9 cellular contexts compared by ENCODE assay signal in the genomic region with DNA sequence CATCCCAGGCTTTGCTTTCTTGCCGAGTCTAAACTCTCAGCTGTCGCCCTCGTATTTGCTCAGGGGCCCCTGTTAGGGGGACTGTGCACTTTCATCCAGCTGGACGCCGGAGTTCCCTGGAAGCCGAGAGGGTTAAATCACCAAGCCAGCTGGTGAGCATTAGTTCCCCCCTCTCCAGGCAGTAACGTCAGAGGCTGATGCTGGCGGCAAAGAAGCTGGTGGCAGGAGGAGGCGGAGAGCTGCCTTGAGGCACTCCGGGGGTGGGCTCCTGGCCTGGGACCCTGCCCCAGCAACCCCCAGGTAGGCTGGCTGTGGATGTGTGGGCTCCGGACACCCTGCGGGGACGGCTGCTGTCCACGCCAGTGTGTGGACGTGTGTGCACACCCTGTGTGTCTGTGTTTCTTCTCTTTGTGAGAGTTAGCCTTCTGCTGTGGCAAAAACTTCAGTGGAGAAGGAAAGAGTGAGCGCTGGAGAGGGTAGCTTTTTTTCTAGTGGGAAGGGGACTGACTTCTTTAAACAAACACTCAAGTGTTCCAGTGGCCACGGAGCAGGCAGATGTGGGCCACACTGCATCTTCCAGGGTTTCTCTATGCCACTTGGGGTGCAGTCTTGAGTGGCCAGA.
DNase-seq lines count a peak whose midpoint lies in the region; ATAC-seq and TF ChIP-seq lines count a peak whose summit lies in the region.
"Had no signal": no experiment of that assay in that cellular context is flagged by ENCODE, and none has a peak within 500 bp of the region (broad histone marks: within the 10 kb centered on the region; RNA-seq: fewer than 3 reads in every experiment).

No MANE protein-coding gene starts in this region.

- H3K27me3 ChIP-seq in WERI-Rb-1 (ENCODE audit: insufficient read depth, low read depth, severe bottlenecking) (no peaks in the 10 kb centered on the region), stomach smooth muscle (ENCODE audit: control insufficient read depth in 1 of 2, insufficient read depth in 2 of 2, low read length in 2 of 2) (no peaks in the 10 kb centered on the region)

- H3K27ac Mint-ChIP-seq in HFFc6, result peak overlapping the region; percentile 97

- H3K4me1 ChIP-seq in stomach smooth muscle (ENCODE audit: control insufficient read depth, insufficient read depth, low read length), result peaks cover 56% of the 10 kb centered on the region

- H3K4me3 Mint-ChIP-seq in HFFc6, result peak overlapping the region; percentile 84

- peaks cover 69% of the 10 kb centered on the region for H3K4me1 Mint-ChIP-seq in HFFc6 (ENCODE audit: low read depth)

- peak overlapping the region; percentile 42 for H3K4me3 ChIP-seq in WERI-Rb-1 (ENCODE audit: low read depth, low read length)
- H3K4me3 ChIP-seq in stomach smooth muscle (ENCODE audit: low read length in 2 of 2), result peak overlapping the region; percentile 74 to 77
- H3K4me3 ChIP-seq: GM12878 had no signal

- TF ChIP-seq CTCF in HFFc6 (IDR thresholded peaks at IDR 0.05) (no peak), WERI-Rb-1 (IDR thresholded peaks at IDR 0.05; ENCODE audit: low read depth, low read length) (no peak)

- H3K9me3 Mint-ChIP-seq in HFFc6, result no peaks in the 10 kb centered on the region

- peak overlapping the region; percentile 63 to 80 for H3K9ac ChIP-seq in stomach smooth muscle (ENCODE audit: low read length in 2 of 2)

- DNase-seq in HFFc6 (peak; percentile 70), WERI-Rb-1 (peak; percentile 87), iPS-NIHi7 (ENCODE audit: extremely low spot score) (peak; percentile 40), ureter (ENCODE audit: low spot score) (no peak), mesenteric fat pad (ENCODE audit: low spot score) (no peak)

- peaks cover 16% of the 10 kb centered on the region; the same call in 1 of the 2 replicates for H3K36me3 Mint-ChIP-seq in HFFc6 (ENCODE audit: low read depth)

- H3K9me3 ChIP-seq in WERI-Rb-1 (ENCODE audit: severe bottlenecking), result no peaks in the 10 kb centered on the region
- H3K9me3 ChIP-seq in stomach smooth muscle (ENCODE audit: control insufficient read depth in 2 of 2, low read length in 2 of 2), result no peaks in the 10 kb centered on the region

- H3K27ac ChIP-seq in WERI-Rb-1, result peak overlapping the region; percentile 46
- peak overlapping the region; percentile 82 for H3K27ac ChIP-seq in stomach smooth muscle (ENCODE audit: low read length)

- no peaks in the 10 kb centered on the region for H3K36me3 ChIP-seq in WERI-Rb-1
- no peaks in the 10 kb centered on the region for H3K36me3 ChIP-seq in stomach smooth muscle (ENCODE audit: control insufficient read depth in 2 of 2, insufficient read depth in 2 of 2, low read length in 2 of 2)

- ATAC-seq in HG03196 (IDR thresholded peaks at IDR 0.05; ENCODE audit: unreplicated experiment), result no peak
- ATAC-seq: GM12878, left lobe of liver had no signal

- H3K27me3 Mint-ChIP-seq in HFFc6 (ENCODE audit: insufficient read depth), result peaks cover 4% of the 10 kb centered on the region

Comparison
In these comparisons a context has a peak if more than half of its experiments do, and no peak if none do; other contexts are left out.
1. DNase-seq: peak in HFFc6 (single experiment), WERI-Rb-1 (single experiment) and iPS-NIHi7 (single experiment); none in ureter (single experiment) and mesenteric fat pad (single experiment).